11 cellular contexts compared by ENCODE assay signal in genomic region chrX:149551245-149551938, GRCh38. TPM values are rescaled to one million over a fixed set of nuclear protein-coding genes. Genes with fewer than 3 reads are reported as not detected.
A peak's percentile ranks its signal among the peaks of the same experiment; 100 is the strongest.
DNase-seq lines count a peak whose midpoint lies in the region; ATAC-seq, FAIRE-seq and TF ChIP-seq lines count a peak whose summit lies in the region.
"Not testable (repeated sequence)": the region's sequence is repeated elsewhere in the genome, so short reads cannot be mapped to it uniquely, and the experiment has no call there.
"Had no signal": no experiment of that assay in that cellular context is flagged by ENCODE, and none has a peak within 500 bp of the region (broad histone marks: within the 10 kb centered on the region; RNA-seq: fewer than 3 reads in every experiment).

No MANE protein-coding gene starts in this region.

- SMC1A ChIA-PET in GM12878 (lab: Charles Lee; ENCODE audit: uncharacterized antibody, unreplicated experiment): not testable (repeated sequence)

- H3K4me3 Mint-ChIP-seq in activated CD8-positive, alpha-beta memory T cell treated with anti-CD3 and anti-CD28 coated beads, Interleukin-2, amount 10 ng/mL, durations not matched to agents 7 days and 5 days; stimulated activated memory B cell treated with anti-CD40 and anti-IgM and Interleukin-4, amounts not matched to agents 10 μg/mL and 1 μg/mL and 100 μg/mL, for 72 hours: not testable (repeated sequence)

- H3K27me3 Mint-ChIP-seq in activated CD8-positive, alpha-beta memory T cell treated with anti-CD3 and anti-CD28 coated beads, Interleukin-2, amount 10 ng/mL, durations not matched to agents 7 days and 5 days; stimulated activated memory B cell treated with anti-CD40 and anti-IgM and Interleukin-4, amounts not matched to agents 10 μg/mL and 1 μg/mL and 100 μg/mL, for 72 hours: not testable (repeated sequence)

- not testable (repeated sequence) for H3K27ac Mint-ChIP-seq in activated CD8-positive, alpha-beta memory T cell treated with anti-CD3 and anti-CD28 coated beads, Interleukin-2, amount 10 ng/mL, durations not matched to agents 7 days and 5 days; stimulated activated memory B cell treated with anti-CD40 and anti-IgM and Interleukin-4, amounts not matched to agents 10 μg/mL and 1 μg/mL and 100 μg/mL, for 72 hours

- TF ChIP-seq POLR2A in GM12878 (IDR thresholded peaks at IDR 0.05; ENCODE audit: low read depth, low read length): not testable (repeated sequence)

- not testable (repeated sequence) for H3K27ac ChIP-seq in GM12878 (ENCODE audit: control insufficient read depth, insufficient read depth)

- TF ChIP-seq CTCF in GM12878 (IDR thresholded peaks at IDR 0.05 in 2 of 3, conservative IDR thresholded peaks at IDR 0.05 in 1 of 3; ENCODE audit: control insufficient read depth in 2 of 3, extremely low read depth in 1 of 3, insufficient read depth in 1 of 3, low read depth in 3 of 3, low read length in 3 of 3): not testable (repeated sequence)

- not testable (repeated sequence) for H3K9ac ChIP-seq in GM12878 (ENCODE audit: control insufficient read depth, insufficient read depth, low read length)

- RAD21 ChIA-PET in GM12878 (lab: Charles Lee; ENCODE audit: unreplicated experiment): not testable (repeated sequence)

- not testable (repeated sequence) for H3K4me1 Mint-ChIP-seq in activated CD8-positive, alpha-beta memory T cell treated with anti-CD3 and anti-CD28 coated beads, Interleukin-2, amount 10 ng/mL, durations not matched to agents 7 days and 5 days; stimulated activated memory B cell treated with anti-CD40 and anti-IgM and Interleukin-4, amounts not matched to agents 10 μg/mL and 1 μg/mL and 100 μg/mL, for 72 hours

- not testable (repeated sequence) for DNase-seq in activated CD8-positive, alpha-beta memory T cell treated with anti-CD3 and anti-CD28 coated beads, Interleukin-2, amount 10 ng/mL, durations not matched to agents 7 days and 5 days; GM12878 (ENCODE audit: low read depth, low spot score)

- WGBS in GM12878 (ENCODE audit: insufficient coverage, insufficient replicate concordance, low lambda C conversion rate, missing lambda C conversion rate): no CpG with 5 or more reads among the region's 4 CpGs

- not testable (repeated sequence) for H2AFZ ChIP-seq in GM12878 (ENCODE audit: control insufficient read depth, low read depth, low read length)

- H3K79me2 ChIP-seq in GM12878 (ENCODE audit: control insufficient read depth, insufficient read depth, low read length): not testable (repeated sequence)

- FAIRE-seq in GM12878 (lab: Jason Lieb, UNC): not testable (repeated sequence)

- in situ Hi-C loops in GM12878 (cut with MboI): not testable (repeated sequence)

- H3K9me3 ChIP-seq in GM12878 (replicated peaks; ENCODE audit: control insufficient read depth, insufficient read depth, low read length): not testable (repeated sequence)

- not testable (repeated sequence) for H3K9me3 Mint-ChIP-seq in activated CD8-positive, alpha-beta memory T cell treated with anti-CD3 and anti-CD28 coated beads, Interleukin-2, amount 10 ng/mL, durations not matched to agents 7 days and 5 days (ENCODE audit: low read depth); stimulated activated memory B cell treated with anti-CD40 and anti-IgM and Interleukin-4, amounts not matched to agents 10 μg/mL and 1 μg/mL and 100 μg/mL, for 72 hours

- not testable (repeated sequence) for TF ChIP-seq RAD21 in GM12878 (IDR thresholded peaks at IDR 0.05; ENCODE audit: insufficient read depth, low read depth, low read length)

- intact Hi-C loops in GM12878 (cut with micrococcal nuclease; ENCODE audit: unreplicated experiment): not testable (repeated sequence)

- peak; percentile 45 for ATAC-seq in GM18520 (IDR thresholded peaks at IDR 0.05; ENCODE audit: unreplicated experiment)
- ATAC-seq in GM21529 (IDR thresholded peaks at IDR 0.05; ENCODE audit: unreplicated experiment): peak; percentile 47
- ATAC-seq in HG02759 (IDR thresholded peaks at IDR 0.05; ENCODE audit: unreplicated experiment): peak; percentile 51
- ATAC-seq in HG03432 (IDR thresholded peaks at IDR 0.05; ENCODE audit: unreplicated experiment): peak; percentile 59
- ATAC-seq in activated CD8-positive, alpha-beta memory T cell treated with anti-CD3 and anti-CD28 coated beads, Interleukin-2, amount 10 ng/mL, durations not matched to agents 7 days and 5 days: peak; percentile 4
- peak; percentile 71 for ATAC-seq in GM12878
- peak; percentile 79 for ATAC-seq in stimulated activated memory B cell treated with anti-CD40 and anti-IgM and Interleukin-4, amounts not matched to agents 10 μg/mL and 1 μg/mL and 100 μg/mL, for 72 hours

- H3K36me3 Mint-ChIP-seq in activated CD8-positive, alpha-beta memory T cell treated with anti-CD3 and anti-CD28 coated beads, Interleukin-2, amount 10 ng/mL, durations not matched to agents 7 days and 5 days; stimulated activated memory B cell treated with anti-CD40 and anti-IgM and Interleukin-4, amounts not matched to agents 10 μg/mL and 1 μg/mL and 100 μg/mL, for 72 hours: not testable (repeated sequence)

- H3K36me3 ChIP-seq in GM12878 (ENCODE audit: control insufficient read depth in 2 of 2, insufficient read depth in 2 of 2, low read length in 1 of 2): not testable (repeated sequence)

- not testable (repeated sequence) for TF ChIP-seq EP300 in GM12878 (IDR thresholded peaks at IDR 0.05; ENCODE audit: borderline replicate concordance in 1 of 2, control insufficient read depth in 1 of 2, low read depth in 2 of 2, low read length in 2 of 2)

- H3K4me3 ChIP-seq in GM12878: not testable (repeated sequence)

- BruUV-seq in GM12878 (replicated peaks; lab: Mats Ljungman, UMichigan): not testable (repeated sequence)

- POLR2A ChIA-PET in GM12878 (lab: Charles Lee): not testable (repeated sequence)

- H3K27me3 ChIP-seq in GM12878 (replicated peaks in 1 of 2; ENCODE audit: control insufficient read depth in 2 of 2, insufficient read depth in 2 of 2, low read length in 1 of 2): not testable (repeated sequence)

- H3K4me1 ChIP-seq in GM12878 (ENCODE audit: control insufficient read depth, insufficient read depth, low read length): not testable (repeated sequence)

- CTCF ChIA-PET in activated CD8-positive, alpha-beta memory T cell treated with anti-CD3 and anti-CD28 coated beads, Interleukin-2, amount 10 ng/mL, durations not matched to agents 7 days and 5 days (lab: Charles Lee); GM12878 (lab: Yijun Ruan, JAX): not testable (repeated sequence)

- not testable (repeated sequence) for H3K4me2 ChIP-seq in GM12878 (ENCODE audit: control insufficient read depth, insufficient read depth)

- not testable (repeated sequence) for H4K20me1 ChIP-seq in GM12878 (ENCODE audit: control insufficient read depth, insufficient read depth)

RNA-seq across cellular contexts. Expression of gene HSFX3, which starts 1.7 kb away (rescaled TPM):
- total RNA-seq in activated CD8-positive, alpha-beta memory T cell treated with anti-CD3 and anti-CD28 coated beads, Interleukin-2, amount 10 ng/mL, durations not matched to agents 7 days and 5 days: under 1 TPM in 1 of 2 experiments, not detected in 1; 0.29 TPM
- total RNA-seq in GM12878 (2013; cell fraction: nucleolus; rRNA removed): not detected in 2 replicates
- 0.40 TPM in 1 of 2 replicates, not detected in the other for total RNA-seq in GM12878 (2014; rRNA removed)
- not detected in 2 replicates for total RNA-seq in GM12878 (2014; rRNA removed; fragmentation: Illumina TruSeq; extraction: Trizol)
- total RNA-seq in GM12878 (2021): not detected in 2 replicates
- not detected for polyA plus RNA-seq in GM12878 (2011; ENCODE audit: low read depth)
- 0.05 TPM in 1 of 2 replicates, not detected in the other for polyA plus RNA-seq in GM12878 (2011; rRNA removed)
- 0.06 and 0.07 TPM in 2 replicates for polyA plus RNA-seq in GM12878 (2011; cell fraction: cytosol; rRNA removed)
- polyA plus RNA-seq in GM12878 (2011; cell fraction: nucleus; rRNA removed): not detected in 2 replicates
- not detected in 2 replicates for polyA plus RNA-seq in GM12878 (2012)
- polyA plus RNA-seq in GM12878 (2014; fragmentation: Illumina TruSeq; extraction: Trizol): 0.29 TPM in 1 of 2 replicates, not detected in the other
- under 1 TPM in 1 of 2 experiments, not detected in 1; 0.29 TPM for polyA plus RNA-seq in GM12878 (2014; fragmentation: Nextera tagmentation; extraction: Ambion mirVana)
- 0.26 TPM in 1 of 2 replicates, not detected in the other for polyA plus RNA-seq in GM12878 (2014; rRNA removed)
- not detected for polyA plus RNA-seq in GM12878 (2016; fragmentation: Nextera tagmentation; extraction: Ambion mirVana)
- polyA minus RNA-seq in GM12878 (2011; rRNA and poly(A)+ RNA removed): 0.52 TPM in 1 of 2 replicates, not detected in the other
- polyA minus RNA-seq in GM12878 (2011; cell fraction: cytosol; rRNA and poly(A)+ RNA removed): not detected in 2 replicates
- polyA minus RNA-seq in GM12878 (2011; cell fraction: nucleus; rRNA and poly(A)+ RNA removed): not detected in 2 replicates
- total RNA-seq: A673, K562, LHCN-M2 had no signal
- polyA plus RNA-seq: SK-N-SH had no signal

RNA-seq across cellular contexts. Expression of gene EOLA1, which starts 10.6 kb away (rescaled TPM):
- 10 to 100 TPM; 45.2 to 50.6 TPM for total RNA-seq in activated CD8-positive, alpha-beta memory T cell treated with anti-CD3 and anti-CD28 coated beads, Interleukin-2, amount 10 ng/mL, durations not matched to agents 7 days and 5 days
- total RNA-seq in GM12878 (2013; cell fraction: nucleolus; rRNA removed): 20.5 and 23.1 TPM in 2 replicates
- total RNA-seq in GM12878 (2014; rRNA removed) (20.4 and 20.7 TPM in 2 replicates), GM12878 (2014; rRNA removed; fragmentation: Illumina TruSeq; extraction: Trizol) (22.0 and 24.6 TPM in 2 replicates), GM12878 (2021) (27.1 and 28.6 TPM in 2 replicates)
- 16.1 TPM for polyA plus RNA-seq in GM12878 (2011; ENCODE audit: low read depth)
- polyA plus RNA-seq in GM12878 (2011; rRNA removed) (42.3 and 42.8 TPM in 2 replicates), GM12878 (2014; fragmentation: Illumina TruSeq; extraction: Trizol) (21.4 and 23.8 TPM in 2 replicates), GM12878 (2014; fragmentation: Nextera tagmentation; extraction: Ambion mirVana) (10 to 100 TPM in 1 of 2 experiments, 1 to 10 TPM in 1; 9.2 to 17.6 TPM), GM12878 (2014; rRNA removed) (24.7 and 27.1 TPM in 2 replicates), GM12878 (2016; fragmentation: Nextera tagmentation; extraction: Ambion mirVana) (10 to 100 TPM; 26.5 to 26.6 TPM)
- polyA plus RNA-seq in GM12878 (2011; cell fraction: cytosol; rRNA removed): 33.7 and 36.5 TPM in 2 replicates
- polyA plus RNA-seq in GM12878 (2011; cell fraction: nucleus; rRNA removed): 38.1 and 45.5 TPM in 2 replicates
- polyA plus RNA-seq in GM12878 (2012): 23.2 and 26.3 TPM in 2 replicates
- polyA minus RNA-seq in GM12878 (2011; rRNA and poly(A)+ RNA removed): 19.1 and 27.5 TPM in 2 replicates
- polyA minus RNA-seq in GM12878 (2011; cell fraction: cytosol; rRNA and poly(A)+ RNA removed): 10.1 and 11.8 TPM in 2 replicates
- 33.7 and 43.8 TPM in 2 replicates for polyA minus RNA-seq in GM12878 (2011; cell fraction: nucleus; rRNA and poly(A)+ RNA removed)

RNA-seq across cellular contexts. Expression of gene MAGEA9B, which starts 35.9 kb away (rescaled TPM):
- not detected for total RNA-seq in activated CD8-positive, alpha-beta memory T cell treated with anti-CD3 and anti-CD28 coated beads, Interleukin-2, amount 10 ng/mL, durations not matched to agents 7 days and 5 days
- total RNA-seq in GM12878 (2013; cell fraction: nucleolus; rRNA removed): not detected in 2 replicates
- not detected in 2 replicates for total RNA-seq in GM12878 (2014; rRNA removed)
- not detected in 2 replicates for total RNA-seq in GM12878 (2014; rRNA removed; fragmentation: Illumina TruSeq; extraction: Trizol)
- total RNA-seq in GM12878 (2021): not detected in 2 replicates
- not detected for polyA plus RNA-seq in GM12878 (2011; ENCODE audit: low read depth)
- polyA plus RNA-seq in GM12878 (2011; rRNA removed): 0.06 and 0.08 TPM in 2 replicates
- polyA plus RNA-seq in GM12878 (2011; cell fraction: cytosol; rRNA removed): 0.07 and 0.10 TPM in 2 replicates
- 0.21 TPM in 1 of 2 replicates, not detected in the other for polyA plus RNA-seq in GM12878 (2011; cell fraction: nucleus; rRNA removed)
- polyA plus RNA-seq in GM12878 (2012): not detected in 2 replicates
- polyA plus RNA-seq in GM12878 (2014; fragmentation: Illumina TruSeq; extraction: Trizol): not detected in 2 replicates
- polyA plus RNA-seq in GM12878 (2014; fragmentation: Nextera tagmentation; extraction: Ambion mirVana): not detected
- polyA plus RNA-seq in GM12878 (2014; rRNA removed): not detected in 2 replicates
- polyA plus RNA-seq in GM12878 (2016; fragmentation: Nextera tagmentation; extraction: Ambion mirVana): not detected
- polyA minus RNA-seq in GM12878 (2011; rRNA and poly(A)+ RNA removed): 0.10 TPM in 1 of 2 replicates, not detected in the other
- polyA minus RNA-seq in GM12878 (2011; cell fraction: cytosol; rRNA and poly(A)+ RNA removed): not detected in 2 replicates
- not detected in 2 replicates for polyA minus RNA-seq in GM12878 (2011; cell fraction: nucleus; rRNA and poly(A)+ RNA removed)
- total RNA-seq: A673, LHCN-M2 had no signal

RNA-seq across cellular contexts. Expression of gene HSFX2, which starts 43.7 kb away (rescaled TPM):
- under 1 TPM; 0.23 to 0.53 TPM for total RNA-seq in activated CD8-positive, alpha-beta memory T cell treated with anti-CD3 and anti-CD28 coated beads, Interleukin-2, amount 10 ng/mL, durations not matched to agents 7 days and 5 days
- total RNA-seq in GM12878 (2013; cell fraction: nucleolus; rRNA removed): not detected in 2 replicates
- 0.11 TPM in 1 of 2 replicates, not detected in the other for total RNA-seq in GM12878 (2014; rRNA removed)
- 0.18 TPM in 1 of 2 replicates, not detected in the other for total RNA-seq in GM12878 (2014; rRNA removed; fragmentation: Illumina TruSeq; extraction: Trizol)
- not detected in 2 replicates for total RNA-seq in GM12878 (2021)
- polyA plus RNA-seq in GM12878 (2011; ENCODE audit: low read depth): not detected
- 0.07 TPM in 1 of 2 replicates, not detected in the other for polyA plus RNA-seq in GM12878 (2011; rRNA removed)
- 0.12 TPM in 1 of 2 replicates, not detected in the other for polyA plus RNA-seq in GM12878 (2011; cell fraction: cytosol; rRNA removed)
- 0.25 TPM in 1 of 2 replicates, not detected in the other for polyA plus RNA-seq in GM12878 (2011; cell fraction: nucleus; rRNA removed)
- 0.10 TPM in 1 of 2 replicates, not detected in the other for polyA plus RNA-seq in GM12878 (2012)
- polyA plus RNA-seq in GM12878 (2014; fragmentation: Illumina TruSeq; extraction: Trizol): not detected in 2 replicates
- polyA plus RNA-seq in GM12878 (2014; fragmentation: Nextera tagmentation; extraction: Ambion mirVana): not detected
- 0.14 TPM in 1 of 2 replicates, not detected in the other for polyA plus RNA-seq in GM12878 (2014; rRNA removed)
- not detected for polyA plus RNA-seq in GM12878 (2016; fragmentation: Nextera tagmentation; extraction: Ambion mirVana)
- polyA minus RNA-seq in GM12878 (2011; rRNA and poly(A)+ RNA removed): not detected in 2 replicates
- polyA minus RNA-seq in GM12878 (2011; cell fraction: cytosol; rRNA and poly(A)+ RNA removed): not detected in 2 replicates
- 0.24 and 1.3 TPM in 2 replicates for polyA minus RNA-seq in GM12878 (2011; cell fraction: nucleus; rRNA and poly(A)+ RNA removed)
- total RNA-seq: A673, LHCN-M2 had no signal

RNA-seq across cellular contexts. Expression of gene IDS, which starts 46.3 kb away (rescaled TPM):
- total RNA-seq in activated CD8-positive, alpha-beta memory T cell treated with anti-CD3 and anti-CD28 coated beads, Interleukin-2, amount 10 ng/mL, durations not matched to agents 7 days and 5 days: 100 to 1,000 TPM in 1 of 2 experiments, 10 to 100 TPM in 1; 99.6 to 106 TPM
- total RNA-seq in GM12878 (2013; cell fraction: nucleolus; rRNA removed): 62.3 and 67.5 TPM in 2 replicates
- total RNA-seq in GM12878 (2014; rRNA removed) (48.2 and 51.2 TPM in 2 replicates), GM12878 (2014; rRNA removed; fragmentation: Illumina TruSeq; extraction: Trizol) (23.8 and 26.8 TPM in 2 replicates), GM12878 (2021) (51.3 and 52.2 TPM in 2 replicates)
- 29.8 TPM for polyA plus RNA-seq in GM12878 (2011; ENCODE audit: low read depth)
- polyA plus RNA-seq in GM12878 (2011; rRNA removed) (59.3 and 79.1 TPM in 2 replicates), GM12878 (2014; fragmentation: Illumina TruSeq; extraction: Trizol) (53.1 and 63.4 TPM in 2 replicates), GM12878 (2014; fragmentation: Nextera tagmentation; extraction: Ambion mirVana) (1 to 10 TPM; 6.1 to 9.6 TPM), GM12878 (2014; rRNA removed) (47.2 and 52.4 TPM in 2 replicates), GM12878 (2016; fragmentation: Nextera tagmentation; extraction: Ambion mirVana) (10 to 100 TPM; 62.4 to 66.6 TPM)
- 80.0 and 90.9 TPM in 2 replicates for polyA plus RNA-seq in GM12878 (2011; cell fraction: cytosol; rRNA removed)
- polyA plus RNA-seq in GM12878 (2011; cell fraction: nucleus; rRNA removed): 52.3 and 66.6 TPM in 2 replicates
- polyA plus RNA-seq in GM12878 (2012): 41.1 and 45.9 TPM in 2 replicates
- 76.7 and 84.8 TPM in 2 replicates for polyA minus RNA-seq in GM12878 (2011; rRNA and poly(A)+ RNA removed)
- polyA minus RNA-seq in GM12878 (2011; cell fraction: cytosol; rRNA and poly(A)+ RNA removed): 32.3 and 35.1 TPM in 2 replicates
- 29.0 and 36.7 TPM in 2 replicates for polyA minus RNA-seq in GM12878 (2011; cell fraction: nucleus; rRNA and poly(A)+ RNA removed)

Comparison
In these comparisons a context has a peak if more than half of its experiments do, and no peak if none do; other contexts are left out.
1. ATAC-seq: peak in every context shown above with its lines; median percentile 79 in stimulated activated memory B cell treated with anti-CD40 and anti-IgM and Interleukin-4, amounts not matched to agents 10 μg/mL and 1 μg/mL and 100 μg/mL, for 72 hours; 71 in GM12878; 59 in HG03432; 51 in HG02759; 47 in GM21529; 45 in GM18520; 4 in activated CD8-positive, alpha-beta memory T cell treated with anti-CD3 and anti-CD28 coated beads, Interleukin-2, amount 10 ng/mL, durations not matched to agents 7 days and 5 days.